ENCODE assay signal across 3 cellular contexts in the genomic region with DNA sequence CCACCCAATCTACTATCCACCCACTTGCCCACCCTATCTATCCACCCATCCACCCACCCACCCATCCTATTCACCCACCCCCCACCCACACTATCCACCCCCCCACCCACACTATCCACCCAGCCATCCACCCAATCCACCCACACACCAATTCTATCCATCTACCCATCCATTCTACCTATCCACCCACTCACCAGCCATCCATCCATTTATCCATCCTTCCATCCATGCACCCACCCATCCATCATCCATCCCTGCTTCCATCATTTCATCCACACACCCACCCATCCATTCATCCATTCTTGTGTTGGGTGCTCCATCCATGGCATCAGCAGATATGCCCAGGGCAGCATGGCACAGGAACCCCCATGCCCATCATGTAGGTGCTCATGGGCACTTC.
"Had no signal": no experiment of that assay in that cellular context is flagged by ENCODE, and none has a peak within 500 bp of the region (broad histone marks: within the 10 kb centered on the region; RNA-seq: fewer than 3 reads in every experiment).

No MANE protein-coding gene starts in this region.

- DNase-seq: GDM1, GF-D8 had no signal

- H3K4me3 ChIP-seq: GM12878 had no signal
